In genomic region chr13:98311200-98311548, GRCh38 we compare ENCODE assay signal across 15 cellular contexts.
"Had no signal": no experiment of that assay in that cellular context is flagged by ENCODE, and none has a peak within 500 bp of the region (broad histone marks: within the 10 kb centered on the region; RNA-seq: fewer than 3 reads in every experiment).

No MANE protein-coding gene starts in this region.

- FAIRE-seq: frontal cortex had no signal

- H3K4me3 ChIP-seq: ascending aorta, heart right ventricle had no signal

- ATAC-seq: activated CD8-positive, alpha-beta memory T cell treated with anti-CD3 and anti-CD28 coated beads, Interleukin-2, amount 10 ng/mL, durations not matched to agents 7 days and 5 days; activated T-cell treated with anti-CD3 and anti-CD28 coated beads, Interleukin-2, amount 50 U/mL, for 72 hours; heart right ventricle; right cardiac atrium; stimulated activated memory B cell treated with anti-CD40 and anti-IgM and Interleukin-4, amounts not matched to agents 10 μg/mL and 1 μg/mL and 100 μg/mL, for 72 hours had no signal

- H3K4me1 ChIP-seq: ascending aorta had no signal

- H3K9me3 Mint-ChIP-seq: activated T-cell treated with anti-CD3 and anti-CD28 coated beads, Interleukin-2, amount 50 U/mL, for 72 hours; mesothelial cell of epicardium; stimulated activated memory B cell treated with anti-CD40 and anti-IgM and Interleukin-4, amounts not matched to agents 10 μg/mL and 1 μg/mL and 100 μg/mL, for 72 hours; T-helper 2 cell treated with Interferon-gamma antibody and Interleukin-4, amounts not matched to agents 5 μg/mL and 100 μg/mL, for 36 hours had no signal

- H3K27ac Mint-ChIP-seq: activated CD8-positive, alpha-beta memory T cell treated with anti-CD3 and anti-CD28 coated beads, Interleukin-2, amount 10 ng/mL, durations not matched to agents 7 days and 5 days; activated T-cell treated with anti-CD3 and anti-CD28 coated beads, Interleukin-2, amount 50 U/mL, for 72 hours; stimulated activated memory B cell treated with anti-CD40 and anti-IgM and Interleukin-4, amounts not matched to agents 10 μg/mL and 1 μg/mL and 100 μg/mL, for 72 hours; T-helper 2 cell treated with Interferon-gamma antibody and Interleukin-4, amounts not matched to agents 5 μg/mL and 100 μg/mL, for 36 hours had no signal

- H3K4me1 Mint-ChIP-seq: activated CD8-positive, alpha-beta memory T cell treated with anti-CD3 and anti-CD28 coated beads, Interleukin-2, amount 10 ng/mL, durations not matched to agents 7 days and 5 days; stimulated activated memory B cell treated with anti-CD40 and anti-IgM and Interleukin-4, amounts not matched to agents 10 μg/mL and 1 μg/mL and 100 μg/mL, for 72 hours had no signal

- H3K27me3 Mint-ChIP-seq: stimulated activated memory B cell treated with anti-CD40 and anti-IgM and Interleukin-4, amounts not matched to agents 10 μg/mL and 1 μg/mL and 100 μg/mL, for 72 hours had no signal

- H3K36me3 ChIP-seq: ascending aorta, heart right ventricle had no signal

- H3K4me3 Mint-ChIP-seq: activated CD8-positive, alpha-beta memory T cell treated with anti-CD3 and anti-CD28 coated beads, Interleukin-2, amount 10 ng/mL, durations not matched to agents 7 days and 5 days; activated T-cell treated with anti-CD3 and anti-CD28 coated beads, Interleukin-2, amount 50 U/mL, for 72 hours; mesothelial cell of epicardium; stimulated activated memory B cell treated with anti-CD40 and anti-IgM and Interleukin-4, amounts not matched to agents 10 μg/mL and 1 μg/mL and 100 μg/mL, for 72 hours; T-helper 2 cell treated with Interferon-gamma antibody and Interleukin-4, amounts not matched to agents 5 μg/mL and 100 μg/mL, for 36 hours had no signal

- H3K36me3 Mint-ChIP-seq: activated CD8-positive, alpha-beta memory T cell treated with anti-CD3 and anti-CD28 coated beads, Interleukin-2, amount 10 ng/mL, durations not matched to agents 7 days and 5 days; stimulated activated memory B cell treated with anti-CD40 and anti-IgM and Interleukin-4, amounts not matched to agents 10 μg/mL and 1 μg/mL and 100 μg/mL, for 72 hours had no signal

- H3K9me3 ChIP-seq: ascending aorta, heart right ventricle had no signal

- DNase-seq: activated CD4-positive, alpha-beta T cell treated with anti-CD3 and anti-CD28 coated beads for 1 hour; activated CD4-positive, alpha-beta T cell treated with anti-CD3 and anti-CD28 coated beads, Interleukin-2, amount 50 U/mL, for 48 hours; activated CD8-positive, alpha-beta memory T cell treated with anti-CD3 and anti-CD28 coated beads, Interleukin-2, amount 10 ng/mL, durations not matched to agents 7 days and 5 days; activated T-cell treated with anti-CD3 and anti-CD28 coated beads, Interleukin-2, amount 50 U/mL, for 72 hours; effector CD4-positive, alpha-beta T cell; heart right ventricle; islet precursor cell; right cardiac atrium; SW 1271; trophoblast cell had no signal

- H3K27ac ChIP-seq: ascending aorta had no signal

- H3K27me3 ChIP-seq: ascending aorta, heart right ventricle had no signal
